8 cellular contexts compared by ENCODE assay signal in genomic region chr19:4557971-4558941, GRCh38. TPM values are rescaled to one million over a fixed set of nuclear protein-coding genes. Genes with fewer than 3 reads are reported as not detected.
DNase-seq lines count a peak whose midpoint lies in the region; TF ChIP-seq lines count a peak whose summit lies in the region.

No MANE protein-coding gene starts in this region.

- peak overlapping the region in 1 of 2 experiments; percentile 18 for H3K4me3 ChIP-seq in neutrophil (ENCODE audit: low read depth in 1 of 2, low read length in 1 of 2)

- in situ Hi-C loops in SK-MEL-5 (cut with HindIII; ENCODE audit: low pct_unique_long_range_greater_than_20kb, low sequenced_read_pairs): no loop called here

- no peaks in the 10 kb centered on the region for H3K27me3 ChIP-seq in neutrophil

- peak; percentile 98 for TF ChIP-seq CTCF in neutrophil (IDR thresholded peaks at IDR 0.05)

- peak overlapping the region; percentile 91 for H3K27ac ChIP-seq in neutrophil

- H3K36me3 ChIP-seq in neutrophil: no peaks in the 10 kb centered on the region

- DNase-seq in activated gamma-delta T cell treated with Interleukin-2 at 50 U/mL for 16 hours (peak; percentile 17), activated gamma-delta T cell (lab: John Stamatoyannopoulos, UW) (no peak), SK-MEL-5 (ENCODE audit: low read depth, low spot score) (peak; percentile 19), SKM-1 treated with dmso at 0.1 percent for 144 hours (lab: John Stamatoyannopoulos, UW; ENCODE audit: unreplicated experiment) (no peak), GM19240 (ENCODE audit: insufficient read length, low spot score) (no peak), dedifferentiated amniotic fluid mesenchymal stem cell (ENCODE audit: extremely low spot score) (no peak)
- DNase-seq in effector CD4-positive, alpha-beta T cell: peak; percentile 18

- H3K9me3 ChIP-seq in neutrophil: no peaks in the 10 kb centered on the region

- peaks cover 57 to 60% of the 10 kb centered on the region in 2 experiments for H3K4me1 ChIP-seq in neutrophil (ENCODE audit: control insufficient read depth in 1 of 2, insufficient read depth in 1 of 2, low read depth in 1 of 2, low read length in 1 of 2)

RNA-seq across cellular contexts. Expression of gene SEMA6B, which starts 1.2 kb away (rescaled TPM):
- 6.3 and 6.9 TPM in 2 replicates for total RNA-seq in SK-MEL-5 (2014; rRNA removed; shearing (Covaris generic))
- 10.6 and 13.6 TPM in 2 replicates for polyA plus RNA-seq in SK-MEL-5 (2015; cell fraction: cytosol; rRNA removed)
- 3.9 and 5.1 TPM in 2 replicates for polyA plus RNA-seq in SK-MEL-5 (2015; cell fraction: nucleus; rRNA removed)

RNA-seq across cellular contexts. Expression of gene LRG1, which starts 18.4 kb away (rescaled TPM):
- 0.05 and 0.21 TPM in 2 replicates for total RNA-seq in SK-MEL-5 (2014; rRNA removed; shearing (Covaris generic))
- 0.30 and 0.34 TPM in 2 replicates for polyA plus RNA-seq in SK-MEL-5 (2015; cell fraction: cytosol; rRNA removed)
- polyA plus RNA-seq in SK-MEL-5 (2015; cell fraction: nucleus; rRNA removed): 0.56 TPM in 1 of 2 replicates, not detected in the other

RNA-seq across cellular contexts. Expression of gene PLIN5, which starts 23.2 kb away (rescaled TPM):
- 1.2 TPM in 1 of 2 replicates, not detected in the other for total RNA-seq in SK-MEL-5 (2014; rRNA removed; shearing (Covaris generic))
- polyA plus RNA-seq in SK-MEL-5 (2015; cell fraction: cytosol; rRNA removed): 0.04 TPM in 1 of 2 replicates, not detected in the other
- 2.5 and 6.7 TPM in 2 replicates for polyA plus RNA-seq in SK-MEL-5 (2015; cell fraction: nucleus; rRNA removed)

RNA-seq across cellular contexts. Expression of gene PLIN4, which starts 40.0 kb away (rescaled TPM):
- 0.05 TPM in 2 replicates for total RNA-seq in SK-MEL-5 (2014; rRNA removed; shearing (Covaris generic))
- polyA plus RNA-seq in SK-MEL-5 (2015; cell fraction: cytosol; rRNA removed): 0.01 and 0.03 TPM in 2 replicates
- polyA plus RNA-seq in SK-MEL-5 (2015; cell fraction: nucleus; rRNA removed): 0.28 and 0.34 TPM in 2 replicates

Comparison
In these comparisons a context has a peak if more than half of its experiments do, and no peak if none do; other contexts are left out.
1. DNase-seq: peak in activated gamma-delta T cell treated with Interleukin-2 at 50 U/mL for 16 hours (single experiment), SK-MEL-5 (single experiment) and effector CD4-positive, alpha-beta T cell (single experiment); none in activated gamma-delta T cell (single experiment), SKM-1 treated with dmso at 0.1 percent for 144 hours (single experiment), GM19240 (single experiment) and dedifferentiated amniotic fluid mesenchymal stem cell (single experiment).